In the genomic region with DNA sequence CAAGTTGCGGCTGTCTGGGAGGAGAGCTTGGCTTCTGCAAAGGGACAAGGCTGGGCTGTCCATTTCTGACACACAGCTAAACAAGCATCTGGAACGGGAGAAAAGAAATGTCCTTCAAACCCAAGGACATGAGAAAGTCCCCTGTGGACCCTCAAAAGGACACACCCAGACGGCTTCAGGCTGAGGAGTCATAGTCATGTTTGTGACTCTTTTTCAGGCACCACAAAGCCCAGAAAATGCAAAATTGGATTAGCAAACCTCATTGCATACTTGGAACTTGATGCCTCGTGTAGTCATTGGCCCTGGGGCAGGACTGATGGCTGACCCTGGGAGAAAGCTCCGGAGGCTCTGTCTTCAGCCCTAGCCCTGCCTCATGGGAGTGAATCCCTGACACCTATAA, we compare ENCODE assay signal across 20 cellular contexts. TPM values are rescaled to one million over a fixed set of nuclear protein-coding genes. Genes with fewer than 3 reads are reported as not detected.
DNase-seq lines count a peak whose midpoint lies in the region; ATAC-seq and TF ChIP-seq lines count a peak whose summit lies in the region.
"Had no signal": no experiment of that assay in that cellular context is flagged by ENCODE, and none has a peak within 500 bp of the region (broad histone marks: within the 10 kb centered on the region; RNA-seq: fewer than 3 reads in every experiment).

No MANE protein-coding gene starts in this region.

- in situ Hi-C loops in HAP-1 (cut with MboI; ENCODE audit: low sequenced_read_pairs), result no loop called here

- H3K27me3 ChIP-seq in HAP-1 (ENCODE audit: low read depth) (no peaks in the 10 kb centered on the region), gastroesophageal sphincter (no peaks in the 10 kb centered on the region), spleen (replicated peaks in 1 of 7) (peaks cover 0 to 14% (median 0%) of the 10 kb centered on the region in 7 donors)

- H3K27ac ChIP-seq in gastroesophageal sphincter (peak overlapping the region in 2 of 4 donors; percentile 45 to 79), spleen (no peak overlapping the region)
- H3K27ac ChIP-seq: KMS-11, SK-N-MC had no signal

- H3K36me3 ChIP-seq in HAP-1 (replicated peaks) (no peaks in the 10 kb centered on the region; the same call in 1 of the 2 replicates), gastroesophageal sphincter (peaks cover 0 to 13% of the 10 kb centered on the region in 2 donors), spleen (peaks cover 0 to 9% (median 0%) of the 10 kb centered on the region in 6 donors)

- peak; percentile 55 to 58 for DNase-seq in HAP-1 (ENCODE audit: low spot score in 2 of 2)
- DNase-seq in SK-N-DZ (ENCODE audit: low spot score), result peak; percentile 32
- peak; percentile 28 for DNase-seq in spleen
- DNase-seq in activated CD4-positive, alpha-beta T cell treated with anti-CD3 and anti-CD28 coated beads for 48 hours, result no peak
- no peak for DNase-seq in hippocampal formation (lab: John Stamatoyannopoulos, UW)
- no peak for DNase-seq in NCI-H1092 (lab: John Stamatoyannopoulos, UW)
- DNase-seq: Calu3; CD4-positive, alpha-beta T cell; DMS79; GOT3; HFFc6; NCI-H1048; NCI-H1694 treated with DMSO at 0.1 percent for 48 hours; NCI-H345; NCI-H526; NK-92 treated with Interleukin-12 subunit alpha and Interleukin-12 subunit beta, amount 100 ng/mL, for 24 hours; PC-3 had no signal

- peak; percentile 26 for ATAC-seq in gastroesophageal sphincter
- ATAC-seq: PC-3 had no signal

- H3K4me1 ChIP-seq in HAP-1 (peaks cover 55% of the 10 kb centered on the region), gastroesophageal sphincter (peaks cover 11 to 57% (median 28%) of the 10 kb centered on the region in 3 donors), spleen (no peaks in the 10 kb centered on the region)

- H3K4me3 ChIP-seq in HAP-1 (no peak overlapping the region), gastroesophageal sphincter (no peak overlapping the region), spleen (no peak overlapping the region)
- H3K4me3 ChIP-seq: SK-N-MC had no signal

- TF ChIP-seq POLR2A in gastroesophageal sphincter (IDR thresholded peaks at IDR 0.05) (no peak), spleen (IDR thresholded peaks at IDR 0.05) (no peak)

- TF ChIP-seq CTCF in gastroesophageal sphincter (IDR thresholded peaks at IDR 0.05), result no peak
- TF ChIP-seq CTCF in spleen (IDR thresholded peaks at IDR 0.05 in 8 of 11, conservative IDR thresholded peaks at IDR 0.05 in 3 of 11), result no peak

- TF ChIP-seq EP300 in gastroesophageal sphincter (IDR thresholded peaks at IDR 0.05), result no peak

- H3K9me3 ChIP-seq in HAP-1, result no peaks in the 10 kb centered on the region
- H3K9me3 ChIP-seq in gastroesophageal sphincter, result no peaks in the 10 kb centered on the region
- H3K9me3 ChIP-seq in spleen, result no peaks in the 10 kb centered on the region

- 70 to 78% methylated on average over 2 to 5 of the region's 5 CpGs for WGBS in gastroesophageal sphincter (ENCODE audit: low coverage in 1 of 2), 2 donors
- 64 to 83% (median 76%) methylated on average over 5 of the region's 5 CpGs for WGBS in spleen, 5 donors

- intact Hi-C loops in spleen (cut with DNase I; ENCODE audit: low total_unique reads), result no loop called here

RNA-seq across cellular contexts. Expression of a gene that starts 21.5 kb away (rescaled TPM):
- polyA plus RNA-seq in SK-N-DZ (2014; cell fraction: cytosol; rRNA removed), result 10.8 and 17.9 TPM in 2 replicates
- 3.7 and 5.4 TPM in 2 replicates for polyA plus RNA-seq in SK-N-DZ (2014; cell fraction: nucleus; rRNA removed)
- total RNA-seq in gastroesophageal sphincter (10 to 100 TPM in 3 of 4 donors, 1 to 10 TPM in 1; 9.2 to 15.5 (median 13.3) TPM), spleen (10 to 100 TPM in 4 of 7 donors, 1 to 10 TPM in 3; 7.4 to 17.9 (median 11.2) TPM)
- polyA plus RNA-seq in spleen, result 1 to 10 TPM; 2.1 to 4.8 (median 3.9) TPM

Comparison
In these comparisons a context has a peak if more than half of its experiments do, and no peak if none do; other contexts are left out.
1. DNase-seq: peak in HAP-1 (2 of 2), SK-N-DZ (single experiment) and spleen (single experiment); none in activated CD4-positive, alpha-beta T cell treated with anti-CD3 and anti-CD28 coated beads for 48 hours (single experiment), hippocampal formation (0 of 2) and NCI-H1092 (single experiment).